Comparison of ENCODE assay signal across 27 cellular contexts in genomic region chr1:53298163-53298685, GRCh38. TPM values are rescaled to one million over a fixed set of nuclear protein-coding genes. Genes with fewer than 3 reads are reported as not detected.
A peak's percentile ranks its signal among the peaks of the same experiment; 100 is the strongest.
DNase-seq lines count a peak whose midpoint lies in the region; ATAC-seq and TF ChIP-seq lines count a peak whose summit lies in the region.
"Had no signal": no experiment of that assay in that cellular context is flagged by ENCODE, and none has a peak within 500 bp of the region (broad histone marks: within the 10 kb centered on the region; RNA-seq: fewer than 3 reads in every experiment).

No MANE protein-coding gene starts in this region.

- TF ChIP-seq RAD21 in Ishikawa (IDR thresholded peaks at IDR 0.05; ENCODE audit: low read depth) = no peak
- TF ChIP-seq RAD21 in neural cell (conservative IDR thresholded peaks at IDR 0.05) = no peak

- H4K20me1 ChIP-seq in BLaER1 (peaks cover 100% of the 10 kb centered on the region), neural cell (ENCODE audit: insufficient read depth) (no peaks in the 10 kb centered on the region)

- H3K9ac ChIP-seq in BLaER1 = peak overlapping the region; percentile 2; the same call in 1 of the 2 replicates
- no peak overlapping the region for H3K9ac ChIP-seq in neural cell (ENCODE audit: low read length)

- TF ChIP-seq EP300 in Ishikawa (IDR thresholded peaks at IDR 0.05; ENCODE audit: borderline replicate concordance) (no peak), neural cell (conservative IDR thresholded peaks at IDR 0.05; ENCODE audit: poor library complexity, severe bottlenecking) (no peak)

- in situ Hi-C loops in astrocyte of the spinal cord (cut with HindIII; ENCODE audit: low sequenced_read_pairs) = loop anchor here (25.0 kb wide), 1 partner anchor 89 kb away; no protein-coding TSS in a partner anchor

- H3K27me3 ChIP-seq in BLaER1 (no peaks in the 10 kb centered on the region), neural cell (ENCODE audit: insufficient read depth, low read depth, low read length) (no peaks in the 10 kb centered on the region)
- H3K27me3 ChIP-seq: gastroesophageal sphincter had no signal

- H2AFZ ChIP-seq in neural cell (ENCODE audit: low read depth, low read length) = no peak overlapping the region

- intact Hi-C loops in natural killer cell (cut with micrococcal nuclease) = no loop called here

- H3F3A ChIP-seq in neural cell (ENCODE audit: insufficient read depth, low read length, poor library complexity, severe bottlenecking) = peaks cover 12% of the 10 kb centered on the region

- no peaks in the 10 kb centered on the region for H3K9me2 ChIP-seq in neural cell (ENCODE audit: insufficient read depth, low read length)

- ATAC-seq in natural killer cell (no peak), GM18502 (IDR thresholded peaks at IDR 0.05; ENCODE audit: poor library complexity, unreplicated experiment) (no peak)
- ATAC-seq: CD8-positive, alpha-beta T cell; gastroesophageal sphincter; K562 had no signal

- DNase-seq in astrocyte of the spinal cord (ENCODE audit: low read depth, low spot score) = peak; percentile 29
- no peak for DNase-seq in globus pallidus (ENCODE audit: low spot score)
- DNase-seq in natural killer cell = no peak
- DNase-seq: activated CD8-positive, alpha-beta memory T cell treated with anti-CD3 and anti-CD28 coated beads, Interleukin-2, amount 50 U/mL, for 4 hours; activated gamma-delta T cell; amygdala; CD8-positive, alpha-beta T cell; cerebellar nuclear complex; DMS153; effector memory CD4-positive, alpha-beta T cell; GDM1; HCEC 1CT; kidney glomerular epithelial cell; MV-4-11; NCI-H1694 treated with DMSO at 0.1 percent for 48 hours; NCI-H2171 treated with DMSO at 0.1 percent for 48 hours; NCI-H524 treated with DMSO at 0.1 percent for 48 hours; occipital lobe; WERI-Rb-1 had no signal

- H3K4me3 Mint-ChIP-seq in natural killer cell = no peak overlapping the region
- H3K4me3 Mint-ChIP-seq: CD8-positive, alpha-beta T cell had no signal

- H3K4me3 ChIP-seq in BLaER1 (no peak overlapping the region), astrocyte of the spinal cord (ENCODE audit: low read depth, low read length) (no peak overlapping the region), neural cell (ENCODE audit: low read length) (no peak overlapping the region)
- H3K4me3 ChIP-seq: gastroesophageal sphincter, K562, lung, SK-N-MC had no signal

- TF ChIP-seq CTCF in astrocyte of the spinal cord (IDR thresholded peaks at IDR 0.05; ENCODE audit: low read depth, low read length) (no peak), neural cell (IDR thresholded peaks at IDR 0.05; ENCODE audit: poor library complexity, severe bottlenecking) (no peak), natural killer cell (IDR thresholded peaks at IDR 0.05) (no peak)

- H3K79me2 ChIP-seq in neural cell (replicated peaks; ENCODE audit: insufficient read depth, low read length) = peaks cover 61% of the 10 kb centered on the region

- H3K4me1 Mint-ChIP-seq in natural killer cell = peaks cover 19 to 32% of the 10 kb centered on the region in 2 donors

- no peaks in the 10 kb centered on the region for H3K9me3 Mint-ChIP-seq in natural killer cell
- H3K9me3 Mint-ChIP-seq: CD8-positive, alpha-beta T cell had no signal

- H3K36me3 ChIP-seq in BLaER1 (peaks cover 54% of the 10 kb centered on the region), neural cell (ENCODE audit: insufficient read depth, low read length) (no peaks in the 10 kb centered on the region)
- H3K36me3 ChIP-seq: gastroesophageal sphincter had no signal

- peaks cover 72% of the 10 kb centered on the region for H3K4me1 ChIP-seq in BLaER1

- H3K27ac ChIP-seq in BLaER1 = peak overlapping the region; percentile 42
- H3K27ac ChIP-seq in neural cell (ENCODE audit: low read length) = peak overlapping the region; percentile 91
- H3K27ac ChIP-seq: gastroesophageal sphincter, SK-N-MC, WERI-Rb-1 had no signal

- H3K27me3 Mint-ChIP-seq in natural killer cell (ENCODE audit: low read depth in 2 of 2) = no peaks in the 10 kb centered on the region

- no peaks in the 10 kb centered on the region for H3K36me3 Mint-ChIP-seq in natural killer cell
- H3K36me3 Mint-ChIP-seq: CD8-positive, alpha-beta T cell had no signal

- H3K27ac Mint-ChIP-seq in natural killer cell = no peak overlapping the region
- H3K27ac Mint-ChIP-seq: CD8-positive, alpha-beta T cell had no signal

- peak overlapping the region; percentile 84 for H3K4me2 ChIP-seq in BLaER1
- H3K4me2 ChIP-seq in neural cell (ENCODE audit: low read length) = no peak overlapping the region

- no peaks in the 10 kb centered on the region for H3K9me3 ChIP-seq in BLaER1
- no peaks in the 10 kb centered on the region for H3K9me3 ChIP-seq in neural cell (ENCODE audit: low read length)
- H3K9me3 ChIP-seq: gastroesophageal sphincter had no signal

TF ChIP-seq in Ishikawa, 13 proteins besides CTCF, POLR2A, EP300 and RAD21:
- TF ChIP-seq CEBPB (IDR thresholded peaks at IDR 0.05) (peak; percentile 57; the same call in 1 of the 2 replicates), MAX (IDR thresholded peaks at IDR 0.05) (no peak)
TF ChIP-seq in Ishikawa: peak in this region for 1.

TF ChIP-seq in neural cell, 6 proteins besides CTCF, POLR2A, EP300 and RAD21:
- TF ChIP-seq TAF1 (IDR thresholded peaks at IDR 0.05; ENCODE audit: low read depth) (no peak), EZH2 (IDR thresholded peaks at IDR 0.05; ENCODE audit: borderline replicate concordance, insufficient read depth, low read length, poor library complexity, severe bottlenecking) (no peak), REST (IDR thresholded peaks at IDR 0.05; ENCODE audit: borderline replicate concordance) (no peak), MXI1 (conservative IDR thresholded peaks at IDR 0.05; ENCODE audit: poor library complexity, severe bottlenecking) (no peak), SMC3 (conservative IDR thresholded peaks at IDR 0.05; ENCODE audit: poor library complexity) (no peak), POLR2AphosphoS5 (IDR thresholded peaks at IDR 0.05) (no peak)

RNA-seq across cellular contexts. Expression of gene LRP8, which starts 29.6 kb away (rescaled TPM):
- 65.8 TPM in 2 replicates for polyA plus RNA-seq in neural cell
- 97.9 and 112 TPM in 2 replicates for polyA minus RNA-seq in neural cell
- total RNA-seq in natural killer cell = 10 to 100 TPM; 23.2 to 27.3 (median 24.9) TPM

RNA-seq across cellular contexts. Expression of gene MAGOH, which starts 59.9 kb away (rescaled TPM):
- 42.6 and 53.3 TPM in 2 replicates for polyA plus RNA-seq in neural cell
- polyA minus RNA-seq in neural cell = 24.3 and 35.8 TPM in 2 replicates
- total RNA-seq in natural killer cell = 10 to 100 TPM; 48.6 to 70.4 (median 69.2) TPM
